Comparison of ENCODE assay signal across 18 cellular contexts in genomic region chr5:119291056-119291455, GRCh38.
DNase-seq lines count a peak whose midpoint lies in the region; ATAC-seq and TF ChIP-seq lines count a peak whose summit lies in the region.
"Had no signal": no experiment of that assay in that cellular context is flagged by ENCODE, and none has a peak within 500 bp of the region (broad histone marks: within the 10 kb centered on the region; RNA-seq: fewer than 3 reads in every experiment).

No MANE protein-coding gene starts in this region.

- intact Hi-C loops in MCF 10A (cut with micrococcal nuclease), result no loop called here

- CTCF ChIA-PET in MCF 10A (lab: Yijun Ruan, JAX), result interaction anchor here (0.6 to 3.1 kb wide), 12 partner anchors 10 to 121 kb away, joined by 3 to 20 read pairs (median 5); no protein-coding TSS in a partner anchor

- peak overlapping the region; percentile 79 for H3K4me3 Mint-ChIP-seq in activated naive CD8-positive, alpha-beta T cell
- no peak overlapping the region for H3K4me3 Mint-ChIP-seq in natural killer cell treated with Interleukin-12 subunit alpha and Interleukin-12 subunit beta and Interleukin-15 and Interleukin-18, amount 100 ng/mL, for 72 hours
- no peak overlapping the region for H3K4me3 Mint-ChIP-seq in MCF 10A (ENCODE audit: unreplicated experiment)

- peaks cover 78% of the 10 kb centered on the region for H3K4me1 Mint-ChIP-seq in activated naive CD8-positive, alpha-beta T cell (ENCODE audit: low read depth)
- peaks cover 65 to 73% of the 10 kb centered on the region in 2 donors for H3K4me1 Mint-ChIP-seq in natural killer cell treated with Interleukin-12 subunit alpha and Interleukin-12 subunit beta and Interleukin-15 and Interleukin-18, amount 100 ng/mL, for 72 hours (ENCODE audit: low read depth in 2 of 2)
- peaks cover 42% of the 10 kb centered on the region for H3K4me1 Mint-ChIP-seq in MCF 10A (ENCODE audit: insufficient read depth, unreplicated experiment)

- H3K27ac ChIP-seq in HL-60 (replicated peaks), result peak overlapping the region; percentile 47; the same call in 1 of the 2 replicates
- H3K27ac ChIP-seq: right atrium auricular region had no signal

- TF ChIP-seq CTCF in HL-60 (IDR thresholded peaks at IDR 0.05; ENCODE audit: insufficient read depth, low read length) (no peak), MCF 10A (IDR thresholded peaks at IDR 0.05; ENCODE audit: unreplicated experiment) (no peak)

- POLR2A ChIA-PET in MCF 10A (lab: Yijun Ruan, JAX), result interaction anchor here (0.9 to 5.8 kb wide), 6 partner anchors 8 to 32 kb away, joined by 3 to 48 read pairs (median 16); no protein-coding TSS in a partner anchor

- H3K4me3 ChIP-seq in HL-60 (replicated peaks; ENCODE audit: insufficient read depth, low read length), result no peak overlapping the region
- H3K4me3 ChIP-seq: right atrium auricular region had no signal

- no peak for ATAC-seq in natural killer cell treated with Interleukin-12 subunit alpha and Interleukin-12 subunit beta and Interleukin-15 and Interleukin-18, amount 100 ng/mL, for 72 hours
- no peak for ATAC-seq in SK-N-SH treated with all-trans-retinoic acid at 6 μM for 48 hours

- peak overlapping the region; percentile 98 for H3K27ac Mint-ChIP-seq in activated naive CD8-positive, alpha-beta T cell
- peak overlapping the region; percentile 93 to 99 for H3K27ac Mint-ChIP-seq in natural killer cell treated with Interleukin-12 subunit alpha and Interleukin-12 subunit beta and Interleukin-15 and Interleukin-18, amount 100 ng/mL, for 72 hours
- no peak overlapping the region for H3K27ac Mint-ChIP-seq in MCF 10A (ENCODE audit: low read depth, unreplicated experiment)
- H3K27ac Mint-ChIP-seq: type B pancreatic cell had no signal

- DNase-seq in NCI-H1436 (lab: John Stamatoyannopoulos, UW) (peak; percentile 20), NCI-H1436 treated with DMSO at 0.1 percent for 48 hours (lab: John Stamatoyannopoulos, UW) (no peak), HL-60 (ENCODE audit: low read depth in 1 of 2, low spot score in 1 of 2) (no peak), MCF 10A (ENCODE audit: unreplicated experiment) (no peak), HuH-7.5 (ENCODE audit: low spot score) (no peak)
- DNase-seq in natural killer cell treated with Interleukin-12 subunit alpha and Interleukin-12 subunit beta and Interleukin-15 and Interleukin-18, amount 100 ng/mL, for 72 hours (ENCODE audit: low spot score), result no peak
- DNase-seq: 8988T; activated effector memory CD4-positive, alpha-beta T cell treated with Interleukin-2 at 50 U/mL for 16 hours; effector memory CD8-positive, alpha-beta T cell; foreskin fibroblast; MM.1S; NCI-H345; stimulated activated CD4-positive, alpha-beta T cell treated with anti-CD3 and anti-CD28 coated beads, Interleukin-1b, Interleukin-23, amount 100 ng/mL, for 48 hours; SW 1271 had no signal

- H3K36me3 Mint-ChIP-seq in activated naive CD8-positive, alpha-beta T cell, result peaks cover 13% of the 10 kb centered on the region
- H3K36me3 Mint-ChIP-seq in natural killer cell treated with Interleukin-12 subunit alpha and Interleukin-12 subunit beta and Interleukin-15 and Interleukin-18, amount 100 ng/mL, for 72 hours, result peaks cover 10% of the 10 kb centered on the region
- H3K36me3 Mint-ChIP-seq in MCF 10A (ENCODE audit: insufficient read depth, unreplicated experiment), result no peaks in the 10 kb centered on the region
- H3K36me3 Mint-ChIP-seq: type B pancreatic cell had no signal

- peaks cover 6% of the 10 kb centered on the region for H3K9me3 Mint-ChIP-seq in activated naive CD8-positive, alpha-beta T cell (ENCODE audit: low read depth)
- H3K9me3 Mint-ChIP-seq in natural killer cell treated with Interleukin-12 subunit alpha and Interleukin-12 subunit beta and Interleukin-15 and Interleukin-18, amount 100 ng/mL, for 72 hours, result peaks cover 4% of the 10 kb centered on the region
- H3K9me3 Mint-ChIP-seq in MCF 10A (ENCODE audit: unreplicated experiment), result no peaks in the 10 kb centered on the region

- no peaks in the 10 kb centered on the region for H3K27me3 Mint-ChIP-seq in activated naive CD8-positive, alpha-beta T cell
- no peaks in the 10 kb centered on the region for H3K27me3 Mint-ChIP-seq in natural killer cell treated with Interleukin-12 subunit alpha and Interleukin-12 subunit beta and Interleukin-15 and Interleukin-18, amount 100 ng/mL, for 72 hours
- no peaks in the 10 kb centered on the region for H3K27me3 Mint-ChIP-seq in MCF 10A (ENCODE audit: insufficient read depth, unreplicated experiment)
- H3K27me3 Mint-ChIP-seq: effector memory CD8-positive, alpha-beta T cell; type B pancreatic cell had no signal

- no TSS peak for BruUV-seq in MCF 10A (replicated peaks; lab: Mats Ljungman, UMichigan)

- no peaks in the 10 kb centered on the region for H3K27me3 ChIP-seq in HL-60 (ENCODE audit: insufficient read depth, poor library complexity, severe bottlenecking)
- H3K27me3 ChIP-seq: right atrium auricular region had no signal

TF ChIP-seq in SK-N-SH treated with all-trans-retinoic acid at 6 μM for 48 hours, 23 proteins besides CTCF, POLR2A, EP300 and RAD21:
- no peak for TF ChIP-seq PPARA (CRISPR knock-in tag; IDR thresholded peaks at IDR 0.05; ENCODE audit: borderline replicate concordance)
- no peak for TF ChIP-seq CSRNP3 (CRISPR knock-in tag; IDR thresholded peaks at IDR 0.05)
- TF ChIP-seq GLIS3 (CRISPR knock-in tag; IDR thresholded peaks at IDR 0.05), result no peak
- no peak for TF ChIP-seq ZNF70 (CRISPR knock-in tag; IDR thresholded peaks at IDR 0.05)
